ENCODE assay signal across 8 cellular contexts in the genomic region with DNA sequence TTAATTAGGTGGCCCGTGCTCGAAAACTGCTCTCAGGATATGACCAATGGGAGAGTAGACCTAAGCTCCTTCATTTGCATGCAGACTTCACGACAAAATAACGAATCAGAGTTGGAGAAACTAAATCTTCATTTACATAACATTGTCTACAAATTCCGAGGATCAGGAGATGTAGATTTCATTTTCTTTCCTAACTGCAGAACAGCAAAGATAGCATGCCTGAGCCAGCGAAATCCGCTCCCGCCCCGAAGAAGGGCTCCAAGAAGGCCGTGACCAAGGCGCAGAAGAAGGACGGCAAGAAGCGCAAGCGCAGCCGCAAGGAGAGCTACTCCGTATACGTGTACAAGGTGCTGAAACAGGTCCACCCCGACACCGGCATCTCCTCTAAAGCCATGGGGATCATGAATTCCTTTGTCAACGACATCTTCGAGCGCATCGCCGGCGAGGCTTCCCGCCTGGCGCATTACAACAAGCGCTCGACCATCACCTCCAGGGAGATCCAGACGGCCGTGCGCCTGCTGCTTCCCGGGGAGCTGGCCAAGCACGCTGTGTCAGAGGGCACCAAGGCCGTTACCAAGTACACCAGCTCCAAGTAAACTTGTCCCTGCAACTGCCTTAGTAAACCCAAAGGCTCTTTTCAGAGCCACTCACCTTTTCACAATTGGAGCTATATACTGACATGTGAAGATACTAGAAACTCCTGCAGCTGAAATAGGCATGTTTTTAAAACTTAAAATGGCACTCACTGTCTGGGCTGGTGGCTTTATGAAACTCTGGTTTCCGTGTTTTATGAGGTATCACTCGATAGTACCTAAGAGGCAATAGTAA.
DNase-seq lines count a peak whose midpoint lies in the region; ATAC-seq and TF ChIP-seq lines count a peak whose summit lies in the region.

No MANE protein-coding gene starts in this region.

- WGBS in ectodermal cell, 2 experiments = 1% methylated on average over 37 of the region's 37 CpGs

- TF ChIP-seq POLR2A in GM10847 (IDR thresholded peaks at IDR 0.05; ENCODE audit: extremely low read depth, insufficient read length) = peak; percentile 86

- no peaks in the 10 kb centered on the region for H3K9me3 Mint-ChIP-seq in activated CD4-positive, alpha-beta T cell treated with anti-CD3 and anti-CD28 coated beads, Interleukin-2, amount 10 ng/mL, durations not matched to agents 24 days and 14 days

- intact Hi-C loops in activated CD4-positive, alpha-beta T cell treated with anti-CD3 and anti-CD28 coated beads, Interleukin-2, amount 10 ng/mL, durations not matched to agents 24 days and 14 days (cut with micrococcal nuclease) = loop anchor here (1.0 to 2.0 kb wide), 3 partner anchors 8 to 23 kb away; a partner anchor contains a TSS
- intact Hi-C loops in left lung (cut with DNase I) = no loop called here

- no peak for TF ChIP-seq CTCF in left lung (IDR thresholded peaks at IDR 0.05)

- DNase-seq in HT-29 (ENCODE audit: low spot score) (peak; percentile 88), left lung (peak; percentile 74 to 81), NCI-H1436 (lab: John Stamatoyannopoulos, UW) (no peak)
- peak; percentile 92 for DNase-seq in activated CD4-positive, alpha-beta T cell treated with anti-CD3 and anti-CD28 coated beads, Interleukin-2, amount 10 ng/mL, durations not matched to agents 24 days and 14 days
- DNase-seq in stimulated activated CD8-positive, alpha-beta memory T cell treated with anti-CD3 and anti-CD28 coated beads, Interleukin-4, amount 100 ng/mL, for 24 hours (ENCODE audit: low read depth) = peak; percentile 51

- peak overlapping the region; percentile 98 for H3K27ac Mint-ChIP-seq in activated CD4-positive, alpha-beta T cell treated with anti-CD3 and anti-CD28 coated beads, Interleukin-2, amount 10 ng/mL, durations not matched to agents 24 days and 14 days

- H3K36me3 Mint-ChIP-seq in activated CD4-positive, alpha-beta T cell treated with anti-CD3 and anti-CD28 coated beads, Interleukin-2, amount 10 ng/mL, durations not matched to agents 24 days and 14 days (ENCODE audit: low read depth) = no peaks in the 10 kb centered on the region

- H3K27ac ChIP-seq in ectodermal cell (ENCODE audit: insufficient read depth, low read depth, low read length, poor library complexity, severe bottlenecking) (peak overlapping the region; percentile 79), left lung (peak overlapping the region; percentile 75 to 78)

- H3K4me3 Mint-ChIP-seq in activated CD4-positive, alpha-beta T cell treated with anti-CD3 and anti-CD28 coated beads, Interleukin-2, amount 10 ng/mL, durations not matched to agents 24 days and 14 days = peak overlapping the region; percentile 93

- H3K27me3 ChIP-seq in ectodermal cell (ENCODE audit: control insufficient read depth, insufficient read depth, low read length, poor library complexity, severe bottlenecking) (no peaks in the 10 kb centered on the region), left lung (peaks cover 0 to 29% of the 10 kb centered on the region in 2 donors)

- peaks cover 55% of the 10 kb centered on the region for H3K4me1 Mint-ChIP-seq in activated CD4-positive, alpha-beta T cell treated with anti-CD3 and anti-CD28 coated beads, Interleukin-2, amount 10 ng/mL, durations not matched to agents 24 days and 14 days

- H3K4me1 ChIP-seq in ectodermal cell (ENCODE audit: control insufficient read depth, insufficient read depth, low read length) (peaks cover 14% of the 10 kb centered on the region), left lung (peaks cover 0 to 11% of the 10 kb centered on the region in 2 donors)

- H3K36me3 ChIP-seq in ectodermal cell (ENCODE audit: control insufficient read depth, insufficient read depth, low read length) = no peaks in the 10 kb centered on the region
- H3K36me3 ChIP-seq in left lung = no peaks in the 10 kb centered on the region

- H3K4me3 ChIP-seq in ectodermal cell (ENCODE audit: insufficient read depth, low read depth, low read length) (peak overlapping the region; percentile 52), left lung (peak overlapping the region; percentile 21 to 44)

- H3K27me3 Mint-ChIP-seq in activated CD4-positive, alpha-beta T cell treated with anti-CD3 and anti-CD28 coated beads, Interleukin-2, amount 10 ng/mL, durations not matched to agents 24 days and 14 days = no peaks in the 10 kb centered on the region

- no peaks in the 10 kb centered on the region for H3K9me3 ChIP-seq in ectodermal cell (ENCODE audit: control insufficient read depth, low read length)
- H3K9me3 ChIP-seq in left lung = no peaks in the 10 kb centered on the region

- ATAC-seq in left lung (peak; percentile 96), HG03342 (IDR thresholded peaks at IDR 0.05; ENCODE audit: unreplicated experiment) (no peak)
